ENCODE assay signal across 12 cellular contexts in genomic region chr5:156327306-156327705, GRCh38. TPM values are rescaled to one million over a fixed set of nuclear protein-coding genes. Genes with fewer than 3 reads are reported as not detected.
DNase-seq lines count a peak whose midpoint lies in the region; ATAC-seq, FAIRE-seq and TF ChIP-seq lines count a peak whose summit lies in the region.
"Had no signal": no experiment of that assay in that cellular context is flagged by ENCODE, and none has a peak within 500 bp of the region (broad histone marks: within the 10 kb centered on the region; RNA-seq: fewer than 3 reads in every experiment).

No MANE protein-coding gene starts in this region.

- CTCF ChIA-PET in Panc1 (lab: Charles Lee) = no interaction called here

- H3K36me3 ChIP-seq in Panc1 (ENCODE audit: control insufficient read depth, insufficient read depth, low read length) (no peaks in the 10 kb centered on the region), mucosa of stomach (ENCODE audit: control insufficient read depth, insufficient read depth, low read length) (no peaks in the 10 kb centered on the region), thyroid gland (no peaks in the 10 kb centered on the region)

- intact Hi-C loops in Panc1 (cut with micrococcal nuclease; ENCODE audit: unreplicated experiment) (no loop called here), thyroid gland (cut with DNase I) (no loop called here)

- H3K9me3 ChIP-seq in Panc1 (ENCODE audit: control insufficient read depth, insufficient read depth, low read depth, low read length) (no peaks in the 10 kb centered on the region), mucosa of stomach (ENCODE audit: control insufficient read depth, low read length) (no peaks in the 10 kb centered on the region), thyroid gland (no peaks in the 10 kb centered on the region)

- 22 to 39% methylated on average over 6 of the region's 6 CpGs for WGBS in thyroid gland, 2 donors

- ATAC-seq in Panc1 (no peak), GM21423 (IDR thresholded peaks at IDR 0.05; ENCODE audit: unreplicated experiment) (no peak), GM19455 (IDR thresholded peaks at IDR 0.05; ENCODE audit: unreplicated experiment) (no peak)

- no TSS peak for BruUV-seq in Panc1 (replicated peaks; lab: Mats Ljungman, UMichigan)

- no peak for DNase-seq in Panc1 (ENCODE audit: low read depth, low spot score)
- peak; percentile 5 for DNase-seq in fibroblast of gingiva (ENCODE audit: low read depth)
- no peak for DNase-seq in thyroid gland
- DNase-seq in GM12891 (ENCODE audit: insufficient read length, low spot score) = no peak
- DNase-seq in NCI-H2029 (lab: John Stamatoyannopoulos, UW) = no peak
- DNase-seq: activated CD4-positive, alpha-beta T cell treated with anti-CD3 and anti-CD28 coated beads for 1 hour; activated naive CD4-positive, alpha-beta T cell treated with anti-CD3 and anti-CD28 coated beads, Interleukin-2, amount 10 ng/mL, durations not matched to agents 7 days and 5 days; NCI-H1694 had no signal

- H3K9ac ChIP-seq in mucosa of stomach (ENCODE audit: low read length) = peak overlapping the region; percentile 41

- TF ChIP-seq CTCF in Panc1 (IDR thresholded peaks at IDR 0.05) = no peak
- no peak for TF ChIP-seq CTCF in thyroid gland (IDR thresholded peaks at IDR 0.05)

- no peak overlapping the region for H3K27ac ChIP-seq in Panc1 (ENCODE audit: low read length)
- H3K27ac ChIP-seq in thyroid gland = peak overlapping the region; percentile 51 to 77 (median 58)

- no peak for FAIRE-seq in GM12891 (lab: Jason Lieb, UNC)
- FAIRE-seq: endothelial cell of umbilical vein had no signal

- H3K4me1 ChIP-seq in Panc1 (ENCODE audit: control insufficient read depth, insufficient read depth, low read length) = no peaks in the 10 kb centered on the region
- no peaks in the 10 kb centered on the region for H3K4me1 ChIP-seq in mucosa of stomach (ENCODE audit: control insufficient read depth, insufficient read depth, low read length)
- peaks cover 17 to 18% of the 10 kb centered on the region in 2 donors for H3K4me1 ChIP-seq in thyroid gland

- H3K27me3 ChIP-seq in Panc1 (ENCODE audit: control insufficient read depth, insufficient read depth, low read length) (no peaks in the 10 kb centered on the region; the same call in 1 of the 2 replicates), mucosa of stomach (ENCODE audit: control insufficient read depth, insufficient read depth, low read length) (no peaks in the 10 kb centered on the region), thyroid gland (no peaks in the 10 kb centered on the region)

- TF ChIP-seq POLR2A in thyroid gland (IDR thresholded peaks at IDR 0.05) (no peak), GM12891 (IDR thresholded peaks at IDR 0.05; ENCODE audit: low read depth, low read length) (no peak)

- POLR2A ChIA-PET in Panc1 (lab: Charles Lee) = no interaction called here

- in situ Hi-C loops in Panc1 (cut with HindIII; ENCODE audit: low pct_unique_long_range_greater_than_20kb, low sequenced_read_pairs) = no loop called here

- peak overlapping the region; percentile 6 to 37; a peak in 3 of 4 replicates for H3K4me3 ChIP-seq in Panc1 (ENCODE audit: low read depth in 2 of 2, low read length in 2 of 2)
- H3K4me3 ChIP-seq in mucosa of stomach (ENCODE audit: low read length) = no peak overlapping the region
- H3K4me3 ChIP-seq in thyroid gland (replicated peaks in 1 of 3) = peak overlapping the region in 2 of 3 donors; percentile 19 to 22

TF ChIP-seq in GM12891, 5 proteins besides CTCF, POLR2A, EP300 and RAD21:
- no peak for TF ChIP-seq PAX5 (IDR thresholded peaks at IDR 0.05; ENCODE audit: insufficient read depth, low read length, severe bottlenecking)
- no peak for TF ChIP-seq SPI1 (IDR thresholded peaks at IDR 0.05; ENCODE audit: low read depth, low read length)
- TF ChIP-seq TAF1 (IDR thresholded peaks at IDR 0.05; ENCODE audit: low read depth, low read length) = no peak
- no peak for TF ChIP-seq POU2F2 (IDR thresholded peaks at IDR 0.05; ENCODE audit: low read depth, low read length)
- TF ChIP-seq POLR2AphosphoS5 (IDR thresholded peaks at IDR 0.05; ENCODE audit: low read depth, low read length) = no peak
TF ChIP-seq in GM12891: peak in this region for 0.

RNA-seq across cellular contexts. Expression of gene SGCD, which starts 0.3 kb away (rescaled TPM):
- not detected for total RNA-seq in Panc1 (2021; ENCODE audit: unreplicated experiment)
- not detected for polyA plus RNA-seq in Panc1 (2012; ENCODE audit: insufficient read length)
- total RNA-seq in thyroid gland = 10 to 100 TPM in 1 of 4 donors, 1 to 10 TPM in 3; 7.4 to 20.1 (median 9.2) TPM
- not detected for polyA plus RNA-seq in GM12891 (2012; ENCODE audit: low read depth, missing spikeins)
- total RNA-seq: endothelial cell of umbilical vein had no signal
- polyA plus RNA-seq: endothelial cell of umbilical vein had no signal
